ENCODE assay signal across 16 cellular contexts in genomic region chr2:190888449-190888848, GRCh38. TPM values are rescaled to one million over a fixed set of nuclear protein-coding genes. Genes with fewer than 3 reads are reported as not detected.
DNase-seq lines count a peak whose midpoint lies in the region; ATAC-seq and TF ChIP-seq lines count a peak whose summit lies in the region.
"Had no signal": no experiment of that assay in that cellular context is flagged by ENCODE, and none has a peak within 500 bp of the region (broad histone marks: within the 10 kb centered on the region; RNA-seq: fewer than 3 reads in every experiment).

No MANE protein-coding gene starts in this region.

- no peak for TF ChIP-seq EP300 in gastroesophageal sphincter (IDR thresholded peaks at IDR 0.05)

- WGBS in gastroesophageal sphincter (ENCODE audit: low coverage in 1 of 2), 2 donors, result 83 to 100% methylated on average over 1 of the region's 1 CpG

- H3K27me3 Mint-ChIP-seq in activated naive CD4-positive, alpha-beta T cell treated with anti-CD3 and anti-CD28 coated beads, Interleukin-2, amount 10 ng/mL, durations not matched to agents 7 days and 5 days, result no peaks in the 10 kb centered on the region
- H3K27me3 Mint-ChIP-seq in T-cell, result no peaks in the 10 kb centered on the region
- H3K27me3 Mint-ChIP-seq in activated T-helper 2 cell treated with anti-CD3 and anti-CD28 coated beads, Interferon-gamma antibody, Interleukin-2, Interleukin-4, amounts not matched to agents 10 μg/mL and 5 μg/mL and 100 μg/mL, durations not matched to agents 14 hours and 24 hours and 36 hours (ENCODE audit: low read depth), result no peaks in the 10 kb centered on the region

- intact Hi-C loops in activated T-helper 2 cell treated with anti-CD3 and anti-CD28 coated beads, Interferon-gamma antibody, Interleukin-2, Interleukin-4, amounts not matched to agents 10 μg/mL and 5 μg/mL and 100 μg/mL, durations not matched to agents 14 hours and 24 hours and 36 hours (cut with micrococcal nuclease), result no loop called here

- no peaks in the 10 kb centered on the region for H3K9me3 ChIP-seq in gastroesophageal sphincter
- no peaks in the 10 kb centered on the region for H3K9me3 ChIP-seq in thoracic aorta

- no peaks in the 10 kb centered on the region for H3K36me3 ChIP-seq in gastroesophageal sphincter
- no peaks in the 10 kb centered on the region for H3K36me3 ChIP-seq in thoracic aorta

- H3K27ac ChIP-seq in gastroesophageal sphincter (peak overlapping the region in 3 of 4 donors; percentile 23 to 56 (median 48)), thoracic aorta (peak overlapping the region; percentile 9 to 55)

- H3K4me3 ChIP-seq in gastroesophageal sphincter (no peak overlapping the region), thoracic aorta (peak overlapping the region; percentile 84)

- CTCF ChIA-PET in activated naive CD4-positive, alpha-beta T cell treated with anti-CD3 and anti-CD28 coated beads, Interleukin-2, amount 10 ng/mL, durations not matched to agents 7 days and 5 days (lab: Charles Lee), result interaction anchor here (1.2 to 3.4 kb wide), 2 partner anchors 38 to 59 kb away, joined by 3 to 11 read pairs; no protein-coding TSS in a partner anchor
- CTCF ChIA-PET in T-cell (lab: Charles Lee), result interaction anchor here in 1 of 2 donors (0.6 to 1.8 kb wide), 4 partner anchors 14 to 137 kb away, joined by 3 to 7 read pairs (median 3); no protein-coding TSS in a partner anchor

- peaks cover 35% of the 10 kb centered on the region for H3K36me3 Mint-ChIP-seq in activated naive CD4-positive, alpha-beta T cell treated with anti-CD3 and anti-CD28 coated beads, Interleukin-2, amount 10 ng/mL, durations not matched to agents 7 days and 5 days
- peaks cover 13% of the 10 kb centered on the region for H3K36me3 Mint-ChIP-seq in T-cell
- H3K36me3 Mint-ChIP-seq in activated T-helper 2 cell treated with anti-CD3 and anti-CD28 coated beads, Interferon-gamma antibody, Interleukin-2, Interleukin-4, amounts not matched to agents 10 μg/mL and 5 μg/mL and 100 μg/mL, durations not matched to agents 14 hours and 24 hours and 36 hours (ENCODE audit: low read depth), result peaks cover 57% of the 10 kb centered on the region

- ATAC-seq in T-cell (replicated peaks in 1 of 4) (no peak), gastroesophageal sphincter (no peak), thoracic aorta (ENCODE audit: insufficient number of reproducible peaks, low FRiP score, low read depth) (no peak)
- ATAC-seq: left lobe of liver had no signal

- POLR2A ChIA-PET in T-cell (lab: Charles Lee), result interaction anchor here in 1 of 2 donors (0.8 to 1.3 kb wide), 2 partner anchors 11 to 17 kb away, joined by 3 read pairs; no protein-coding TSS in a partner anchor

- H3K4me3 Mint-ChIP-seq in activated naive CD4-positive, alpha-beta T cell treated with anti-CD3 and anti-CD28 coated beads, Interleukin-2, amount 10 ng/mL, durations not matched to agents 7 days and 5 days, result no peak overlapping the region
- peak overlapping the region; percentile 31 to 45 (median 45) for H3K4me3 Mint-ChIP-seq in T-cell
- no peak overlapping the region for H3K4me3 Mint-ChIP-seq in activated T-helper 2 cell treated with anti-CD3 and anti-CD28 coated beads, Interferon-gamma antibody, Interleukin-2, Interleukin-4, amounts not matched to agents 10 μg/mL and 5 μg/mL and 100 μg/mL, durations not matched to agents 14 hours and 24 hours and 36 hours (ENCODE audit: low read depth)
- H3K4me3 Mint-ChIP-seq: H9 had no signal

- DNase-seq in activated naive CD4-positive, alpha-beta T cell treated with anti-CD3 and anti-CD28 coated beads, Interleukin-2, amount 10 ng/mL, durations not matched to agents 7 days and 5 days, result no peak
- DNase-seq in activated naive CD4-positive, alpha-beta T cell (lab: John Stamatoyannopoulos, UW), result no peak
- DNase-seq in T-cell (no peak), thoracic aorta (ENCODE audit: low spot score) (no peak), kidney glomerular epithelial cell (lab: John Stamatoyannopoulos, UW) (no peak), DMS79 (lab: John Stamatoyannopoulos, UW) (no peak)
- no peak for DNase-seq in activated T-helper 2 cell treated with anti-CD3 and anti-CD28 coated beads, Interferon-gamma antibody, Interleukin-2, Interleukin-4, amounts not matched to agents 10 μg/mL and 5 μg/mL and 100 μg/mL, durations not matched to agents 14 hours and 24 hours and 36 hours (ENCODE audit: low spot score)
- DNase-seq: effector CD8-positive, alpha-beta T cell; H9; head of caudate nucleus; MV-4-11; NCI-H345; occipital lobe; T-helper 9 cell had no signal

- peak overlapping the region; percentile 64 for H3K27ac Mint-ChIP-seq in activated naive CD4-positive, alpha-beta T cell treated with anti-CD3 and anti-CD28 coated beads, Interleukin-2, amount 10 ng/mL, durations not matched to agents 7 days and 5 days
- H3K27ac Mint-ChIP-seq in T-cell, result peak overlapping the region; percentile 62 to 70
- H3K27ac Mint-ChIP-seq in activated T-helper 2 cell treated with anti-CD3 and anti-CD28 coated beads, Interferon-gamma antibody, Interleukin-2, Interleukin-4, amounts not matched to agents 10 μg/mL and 5 μg/mL and 100 μg/mL, durations not matched to agents 14 hours and 24 hours and 36 hours, result no peak overlapping the region

- H3K9me3 Mint-ChIP-seq in activated naive CD4-positive, alpha-beta T cell treated with anti-CD3 and anti-CD28 coated beads, Interleukin-2, amount 10 ng/mL, durations not matched to agents 7 days and 5 days, result no peaks in the 10 kb centered on the region
- no peaks in the 10 kb centered on the region for H3K9me3 Mint-ChIP-seq in T-cell
- no peaks in the 10 kb centered on the region for H3K9me3 Mint-ChIP-seq in activated T-helper 2 cell treated with anti-CD3 and anti-CD28 coated beads, Interferon-gamma antibody, Interleukin-2, Interleukin-4, amounts not matched to agents 10 μg/mL and 5 μg/mL and 100 μg/mL, durations not matched to agents 14 hours and 24 hours and 36 hours
- H3K9me3 Mint-ChIP-seq: H9 had no signal

- H3K27me3 ChIP-seq in gastroesophageal sphincter (no peaks in the 10 kb centered on the region), thoracic aorta (replicated peaks; ENCODE audit: insufficient read depth) (no peaks in the 10 kb centered on the region)

- H3K4me1 ChIP-seq in gastroesophageal sphincter, result peaks cover 14 to 94% (median 27%) of the 10 kb centered on the region in 3 donors
- H3K4me1 ChIP-seq in thoracic aorta (ENCODE audit: control insufficient read depth in 1 of 2, low read depth in 2 of 2), result peaks cover 46 to 76% of the 10 kb centered on the region in 2 donors

- TF ChIP-seq CTCF in gastroesophageal sphincter (IDR thresholded peaks at IDR 0.05) (no peak), thoracic aorta (IDR thresholded peaks at IDR 0.05) (no peak)

- no peak for TF ChIP-seq POLR2A in gastroesophageal sphincter (IDR thresholded peaks at IDR 0.05)

- H3K4me1 Mint-ChIP-seq in activated naive CD4-positive, alpha-beta T cell treated with anti-CD3 and anti-CD28 coated beads, Interleukin-2, amount 10 ng/mL, durations not matched to agents 7 days and 5 days, result peaks cover 69% of the 10 kb centered on the region
- peaks cover 81 to 89% (median 84%) of the 10 kb centered on the region in 3 donors for H3K4me1 Mint-ChIP-seq in T-cell
- peaks cover 55% of the 10 kb centered on the region for H3K4me1 Mint-ChIP-seq in activated T-helper 2 cell treated with anti-CD3 and anti-CD28 coated beads, Interferon-gamma antibody, Interleukin-2, Interleukin-4, amounts not matched to agents 10 μg/mL and 5 μg/mL and 100 μg/mL, durations not matched to agents 14 hours and 24 hours and 36 hours (ENCODE audit: low read depth)

RNA-seq across cellular contexts. Expression of gene GLS, which starts 7.8 kb away (rescaled TPM):
- total RNA-seq in T-cell (100 to 1,000 TPM; 192 to 233 (median 209) TPM), gastroesophageal sphincter (100 to 1,000 TPM in 3 of 4 donors, 10 to 100 TPM in 1; 85.4 to 219 (median 117) TPM), thoracic aorta (100 to 1,000 TPM; 415 to 476 TPM)
- 195 and 201 TPM in 2 replicates for total RNA-seq in activated T-helper 2 cell treated with anti-CD3 and anti-CD28 coated beads, Interferon-gamma antibody, Interleukin-2, Interleukin-4, amounts not matched to agents 10 μg/mL and 5 μg/mL and 100 μg/mL, durations not matched to agents 14 hours and 24 hours and 36 hours

Comparison
In these comparisons a context has a peak if more than half of its experiments do, and no peak if none do; other contexts are left out.
1. H3K4me3 Mint-ChIP-seq: peak in T-cell (3 of 3); none in activated naive CD4-positive, alpha-beta T cell treated with anti-CD3 and anti-CD28 coated beads, Interleukin-2, amount 10 ng/mL, durations not matched to agents 7 days and 5 days (single experiment) and activated T-helper 2 cell treated with anti-CD3 and anti-CD28 coated beads, Interferon-gamma antibody, Interleukin-2, Interleukin-4, amounts not matched to agents 10 μg/mL and 5 μg/mL and 100 μg/mL, durations not matched to agents 14 hours and 24 hours and 36 hours (single experiment).